16 cellular contexts compared by ENCODE assay signal in the genomic region with DNA sequence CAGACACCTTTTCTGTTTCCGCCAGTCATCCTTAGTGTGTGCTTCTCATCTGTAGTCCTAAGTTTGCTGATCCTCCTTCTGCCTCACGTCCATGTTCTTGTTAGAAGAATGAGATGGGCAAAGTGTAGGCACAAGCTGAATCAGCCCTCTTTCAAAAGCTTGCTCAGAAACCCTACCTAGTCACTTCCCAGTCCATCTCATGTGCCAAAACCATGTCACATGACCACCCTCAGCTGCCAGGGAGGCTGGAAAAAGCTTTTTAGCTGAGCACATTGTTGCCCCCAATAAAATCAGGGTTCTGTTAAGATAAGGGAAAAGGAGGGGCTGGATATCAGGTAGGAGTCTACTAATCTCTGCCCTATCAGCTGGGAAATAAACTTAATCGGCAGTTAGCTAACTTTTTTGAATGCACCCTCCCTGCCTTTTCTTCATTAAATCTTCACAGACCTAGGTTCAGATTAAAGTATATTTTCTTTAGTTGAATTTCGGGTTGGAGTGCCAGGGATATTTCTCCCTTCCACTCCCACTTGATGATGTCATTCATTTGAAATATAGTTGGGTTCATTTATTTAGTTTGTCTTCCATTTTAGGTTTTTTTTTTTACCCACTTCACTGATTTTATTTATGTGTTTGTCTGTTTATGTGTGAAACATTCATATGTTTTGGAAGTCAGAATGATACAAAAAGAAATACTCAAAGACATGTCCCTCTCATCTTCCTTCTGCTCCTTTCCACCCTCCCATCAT.
DNase-seq lines count a peak whose midpoint lies in the region; ATAC-seq and TF ChIP-seq lines count a peak whose summit lies in the region.
"Had no signal": no experiment of that assay in that cellular context is flagged by ENCODE, and none has a peak within 500 bp of the region (broad histone marks: within the 10 kb centered on the region; RNA-seq: fewer than 3 reads in every experiment).

No MANE protein-coding gene starts in this region.

- no peak overlapping the region for H3K4me2 ChIP-seq in GM23248 (ENCODE audit: unreplicated experiment)

- no peak overlapping the region for H3K27ac Mint-ChIP-seq in activated CD4-positive, alpha-beta T cell treated with anti-CD3 and anti-CD28 coated beads for 36 hours
- H3K27ac Mint-ChIP-seq: CD8-positive, alpha-beta T cell; HFFc6 had no signal

- POLR2A ChIA-PET in activated CD4-positive, alpha-beta T cell treated with anti-CD3 and anti-CD28 coated beads for 36 hours (lab: Charles Lee), result no interaction called here

- peak; percentile 78 for DNase-seq in GM23248
- DNase-seq in NCI-H446 (lab: John Stamatoyannopoulos, UW), result peak; percentile 40 to 59
- peak; percentile 62 for DNase-seq in colonic mucosa
- no peak for DNase-seq in omental fat pad (ENCODE audit: low spot score)
- no peak for DNase-seq in activated CD4-positive, alpha-beta T cell treated with anti-CD3 and anti-CD28 coated beads for 36 hours
- no peak for DNase-seq in NCI-H2081 (lab: John Stamatoyannopoulos, UW)
- DNase-seq: activated CD8-positive, alpha-beta memory T cell treated with anti-CD3 and anti-CD28 coated beads for 24 hours; activated gamma-delta T cell treated with Interleukin-2 at 50 U/mL for 16 hours; CD8-positive, alpha-beta T cell; HFFc6; NCI-H1048; NCI-H510A treated with DMSO at 0.1 percent for 48 hours had no signal

- H3K27me3 Mint-ChIP-seq in activated CD4-positive, alpha-beta T cell treated with anti-CD3 and anti-CD28 coated beads for 36 hours, result peaks cover 2% of the 10 kb centered on the region

- H3K9ac ChIP-seq in GM23248, result no peak overlapping the region
- no peak overlapping the region for H3K9ac ChIP-seq in colonic mucosa (ENCODE audit: low read depth in 2 of 2, low read length in 2 of 2)

- H3K9me3 ChIP-seq in GM23248 (ENCODE audit: low read depth) (no peaks in the 10 kb centered on the region), colonic mucosa (no peaks in the 10 kb centered on the region)
- H3K9me3 ChIP-seq: neutrophil had no signal

- no peaks in the 10 kb centered on the region for H3K79me2 ChIP-seq in GM23248 (ENCODE audit: insufficient read depth)

- H3K27me3 ChIP-seq in GM23248 (replicated peaks; ENCODE audit: insufficient read depth), result no peaks in the 10 kb centered on the region
- H3K27me3 ChIP-seq in colonic mucosa, result no peaks in the 10 kb centered on the region
- H3K27me3 ChIP-seq: neutrophil had no signal

- H3K4me1 ChIP-seq in GM23248 (ENCODE audit: insufficient read depth) (peaks cover 8% of the 10 kb centered on the region), colonic mucosa (no peaks in the 10 kb centered on the region)

- H3K4me3 Mint-ChIP-seq in activated CD4-positive, alpha-beta T cell treated with anti-CD3 and anti-CD28 coated beads for 36 hours, result no peak overlapping the region
- H3K4me3 Mint-ChIP-seq: CD8-positive, alpha-beta T cell; HFFc6 had no signal

- 33% methylated on average over 4 of the region's 4 CpGs for WGBS in GM23248 (ENCODE audit: low coverage in 1 of 2, low lambda C conversion rate in 2 of 2, missing lambda C conversion rate in 2 of 2), 2 experiments

- intact Hi-C loops in colonic mucosa (cut with DNase I), result no loop called here
- intact Hi-C loops in activated CD4-positive, alpha-beta T cell treated with anti-CD3 and anti-CD28 coated beads for 36 hours (cut with DNase I, micrococcal nuclease), result no loop called here

- ATAC-seq in omental fat pad (ENCODE audit: low FRiP score), result peak; percentile 83
- no peak for ATAC-seq in activated CD4-positive, alpha-beta T cell treated with anti-CD3 and anti-CD28 coated beads for 36 hours
- no peak for ATAC-seq in HG02759 (IDR thresholded peaks at IDR 0.05; ENCODE audit: unreplicated experiment)
- no peak for ATAC-seq in HG03108 (IDR thresholded peaks at IDR 0.05; ENCODE audit: unreplicated experiment)
- ATAC-seq: CD8-positive, alpha-beta T cell had no signal

- in situ Hi-C loops in GM23248 (cut with MboI), result loop anchor here (25.0 kb wide), 1 partner anchor 216 kb away; no protein-coding TSS in a partner anchor

- H2AFZ ChIP-seq in GM23248, result 0 out of 2 replicates have a peak overlapping the region, but pooled peaks have one; percentile 18

- H3K36me3 ChIP-seq in GM23248 (ENCODE audit: low read depth) (no peaks in the 10 kb centered on the region), colonic mucosa (no peaks in the 10 kb centered on the region)
- H3K36me3 ChIP-seq: neutrophil had no signal

- H3K9me2 ChIP-seq in GM23248 (ENCODE audit: insufficient read depth), result no peaks in the 10 kb centered on the region

- H3F3A ChIP-seq in GM23248 (ENCODE audit: insufficient read depth), result no peaks in the 10 kb centered on the region; the same call in 1 of the 2 replicates

- H3K4me3 ChIP-seq in GM23248 (no peak overlapping the region), colonic mucosa (no peak overlapping the region)

- H3K4me1 Mint-ChIP-seq in activated CD4-positive, alpha-beta T cell treated with anti-CD3 and anti-CD28 coated beads for 36 hours, result no peaks in the 10 kb centered on the region

- H3K36me3 Mint-ChIP-seq in activated CD4-positive, alpha-beta T cell treated with anti-CD3 and anti-CD28 coated beads for 36 hours (ENCODE audit: low read depth), result no peaks in the 10 kb centered on the region
- H3K36me3 Mint-ChIP-seq: CD8-positive, alpha-beta T cell had no signal

- TF ChIP-seq CTCF in colonic mucosa (IDR thresholded peaks at IDR 0.05) (no peak), omental fat pad (IDR thresholded peaks at IDR 0.05) (no peak)

- CTCF ChIA-PET in activated CD4-positive, alpha-beta T cell treated with anti-CD3 and anti-CD28 coated beads for 36 hours (lab: Charles Lee), result interaction anchor here (0.7 to 1.0 kb wide), 2 partner anchors 10 to 107 kb away, joined by 3 read pairs; no protein-coding TSS in a partner anchor

- H4K20me1 ChIP-seq in GM23248 (ENCODE audit: insufficient read depth), result no peaks in the 10 kb centered on the region

- no peak overlapping the region for H3K27ac ChIP-seq in GM23248
- H3K27ac ChIP-seq in colonic mucosa, result no peak overlapping the region
- H3K27ac ChIP-seq: epithelial cell of prostate, neutrophil had no signal

- H3K9me3 Mint-ChIP-seq in activated CD4-positive, alpha-beta T cell treated with anti-CD3 and anti-CD28 coated beads for 36 hours (ENCODE audit: low read depth), result no peaks in the 10 kb centered on the region
- H3K9me3 Mint-ChIP-seq: CD8-positive, alpha-beta T cell; HFFc6 had no signal

Comparison
In these comparisons a context has a peak if more than half of its experiments do, and no peak if none do; other contexts are left out.
1. DNase-seq: peak in GM23248 (single experiment), NCI-H446 (2 of 2) and colonic mucosa (single experiment); none in omental fat pad (single experiment), activated CD4-positive, alpha-beta T cell treated with anti-CD3 and anti-CD28 coated beads for 36 hours (single experiment) and NCI-H2081 (0 of 2).